In the genomic region with DNA sequence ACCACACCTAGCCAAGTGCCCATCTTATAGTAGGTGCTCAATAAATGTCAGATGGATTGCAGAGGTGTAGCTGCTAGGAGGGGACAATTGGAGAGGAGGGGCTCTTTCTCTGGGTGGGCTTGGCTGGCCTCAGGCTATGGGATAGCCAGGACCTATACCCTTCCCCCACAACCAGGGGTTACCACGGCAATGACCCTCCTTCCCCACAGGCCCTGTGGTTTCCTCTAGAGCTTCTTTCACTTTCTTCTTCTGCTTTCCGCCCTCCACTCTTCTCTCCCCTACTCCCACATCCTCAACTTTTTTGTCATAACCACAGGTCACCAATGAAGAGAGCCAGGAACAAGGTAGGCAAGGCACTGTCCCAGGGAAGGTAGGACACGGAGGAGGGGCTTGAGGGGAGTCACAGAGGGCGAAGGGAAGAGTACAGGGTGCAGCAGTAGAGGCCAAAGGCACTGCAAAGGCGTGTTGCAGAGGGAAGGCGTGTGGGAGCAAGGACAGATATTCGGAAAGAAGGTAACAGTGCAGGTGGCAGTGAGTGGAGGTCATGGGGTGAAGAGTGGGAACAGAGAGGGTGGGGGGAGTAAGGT, we compare ENCODE assay signal across 9 cellular contexts. TPM values are rescaled to one million over a fixed set of nuclear protein-coding genes. Genes with fewer than 3 reads are reported as not detected.
A peak's percentile ranks its signal among the peaks of the same experiment; 100 is the strongest.
DNase-seq lines count a peak whose midpoint lies in the region; ATAC-seq and TF ChIP-seq lines count a peak whose summit lies in the region.
"Had no signal": no experiment of that assay in that cellular context is flagged by ENCODE, and none has a peak within 500 bp of the region (broad histone marks: within the 10 kb centered on the region; RNA-seq: fewer than 3 reads in every experiment).

No MANE protein-coding gene starts in this region.

- no peaks in the 10 kb centered on the region for H3K27me3 ChIP-seq in A673 (replicated peaks; ENCODE audit: insufficient read depth, low read depth, low read length, poor library complexity)

- no peaks in the 10 kb centered on the region for H3K4me1 ChIP-seq in A673 (ENCODE audit: insufficient read depth, low read length, poor library complexity, severe bottlenecking)

- no peaks in the 10 kb centered on the region for H3K27me3 Mint-ChIP-seq in activated CD8-positive, alpha-beta memory T cell treated with anti-CD3 and anti-CD28 coated beads, Interleukin-2, amount 10 ng/mL, durations not matched to agents 7 days and 5 days
- no peaks in the 10 kb centered on the region for H3K27me3 Mint-ChIP-seq in activated T-helper 1 cell treated with anti-CD3 and anti-CD28 coated beads, Interleukin-12 subunit alpha, Interleukin-12 subunit beta, Interleukin-2, Interleukin-4 antibody, amounts not matched to agents 30 ng/mL and 10 ng/mL and 1 ng/mL, durations not matched to agents 14 hours and 24 hours and 36 hours (ENCODE audit: insufficient read depth)
- no peaks in the 10 kb centered on the region for H3K27me3 Mint-ChIP-seq in stimulated activated naive CD8-positive, alpha-beta T cell treated with anti-CD3 and anti-CD28 coated beads, Interleukin-15, amount 100 ng/mL, for 72 hours

- POLR2A ChIA-PET in A673 (lab: Charles Lee; ENCODE audit: low non-redundant PET), result no interaction called here

- no TSS peak for BruUV-seq in A673 (replicated peaks; lab: Mats Ljungman, UMichigan)

- no peaks in the 10 kb centered on the region for H3K9me3 Mint-ChIP-seq in activated CD8-positive, alpha-beta memory T cell treated with anti-CD3 and anti-CD28 coated beads, Interleukin-2, amount 10 ng/mL, durations not matched to agents 7 days and 5 days (ENCODE audit: low read depth)
- H3K9me3 Mint-ChIP-seq in activated T-helper 1 cell treated with anti-CD3 and anti-CD28 coated beads, Interleukin-12 subunit alpha, Interleukin-12 subunit beta, Interleukin-2, Interleukin-4 antibody, amounts not matched to agents 30 ng/mL and 10 ng/mL and 1 ng/mL, durations not matched to agents 14 hours and 24 hours and 36 hours, result no peaks in the 10 kb centered on the region
- no peaks in the 10 kb centered on the region for H3K9me3 Mint-ChIP-seq in stimulated activated naive CD8-positive, alpha-beta T cell treated with anti-CD3 and anti-CD28 coated beads, Interleukin-15, amount 100 ng/mL, for 72 hours

- no peak for TF ChIP-seq CTCF in A673 (conservative IDR thresholded peaks at IDR 0.05; ENCODE audit: low read depth, low read length)

- peaks cover 48% of the 10 kb centered on the region for H3K36me3 Mint-ChIP-seq in activated CD8-positive, alpha-beta memory T cell treated with anti-CD3 and anti-CD28 coated beads, Interleukin-2, amount 10 ng/mL, durations not matched to agents 7 days and 5 days
- H3K36me3 Mint-ChIP-seq in activated T-helper 1 cell treated with anti-CD3 and anti-CD28 coated beads, Interleukin-12 subunit alpha, Interleukin-12 subunit beta, Interleukin-2, Interleukin-4 antibody, amounts not matched to agents 30 ng/mL and 10 ng/mL and 1 ng/mL, durations not matched to agents 14 hours and 24 hours and 36 hours (ENCODE audit: low read depth), result peaks cover 37% of the 10 kb centered on the region

- H3K27ac Mint-ChIP-seq in activated CD8-positive, alpha-beta memory T cell treated with anti-CD3 and anti-CD28 coated beads, Interleukin-2, amount 10 ng/mL, durations not matched to agents 7 days and 5 days, result peak overlapping the region; percentile 89
- peak overlapping the region; percentile 92 for H3K27ac Mint-ChIP-seq in activated T-helper 1 cell treated with anti-CD3 and anti-CD28 coated beads, Interleukin-12 subunit alpha, Interleukin-12 subunit beta, Interleukin-2, Interleukin-4 antibody, amounts not matched to agents 30 ng/mL and 10 ng/mL and 1 ng/mL, durations not matched to agents 14 hours and 24 hours and 36 hours
- H3K27ac Mint-ChIP-seq in stimulated activated naive CD8-positive, alpha-beta T cell treated with anti-CD3 and anti-CD28 coated beads, Interleukin-15, amount 100 ng/mL, for 72 hours, result peak overlapping the region; percentile 22 to 63

- no peak overlapping the region for H3K27ac ChIP-seq in A673 (ENCODE audit: low read depth, low read length, poor library complexity, severe bottlenecking)

- peaks cover 14% of the 10 kb centered on the region for H3K36me3 ChIP-seq in A673 (ENCODE audit: insufficient read depth, low read length, poor library complexity, severe bottlenecking)

- peaks cover 64% of the 10 kb centered on the region for H3K4me1 Mint-ChIP-seq in activated CD8-positive, alpha-beta memory T cell treated with anti-CD3 and anti-CD28 coated beads, Interleukin-2, amount 10 ng/mL, durations not matched to agents 7 days and 5 days
- H3K4me1 Mint-ChIP-seq in activated T-helper 1 cell treated with anti-CD3 and anti-CD28 coated beads, Interleukin-12 subunit alpha, Interleukin-12 subunit beta, Interleukin-2, Interleukin-4 antibody, amounts not matched to agents 30 ng/mL and 10 ng/mL and 1 ng/mL, durations not matched to agents 14 hours and 24 hours and 36 hours (ENCODE audit: low read depth), result peaks cover 71% of the 10 kb centered on the region
- peaks cover 89% of the 10 kb centered on the region for H3K4me1 Mint-ChIP-seq in stimulated activated naive CD8-positive, alpha-beta T cell treated with anti-CD3 and anti-CD28 coated beads, Interleukin-15, amount 100 ng/mL, for 72 hours

- peak; percentile 72 for DNase-seq in activated CD8-positive, alpha-beta memory T cell treated with anti-CD3 and anti-CD28 coated beads, Interleukin-2, amount 10 ng/mL, durations not matched to agents 7 days and 5 days
- DNase-seq in activated CD8-positive, alpha-beta memory T cell treated with anti-CD3 and anti-CD28 coated beads, Interleukin-2, amount 50 U/mL, for 48 hours, result no peak
- peak; percentile 56 for DNase-seq in activated T-helper 1 cell treated with anti-CD3 and anti-CD28 coated beads, Interleukin-12 subunit alpha, Interleukin-12 subunit beta, Interleukin-2, Interleukin-4 antibody, amounts not matched to agents 30 ng/mL and 10 ng/mL and 1 ng/mL, durations not matched to agents 14 hours and 24 hours and 36 hours (ENCODE audit: low spot score)
- no peak for DNase-seq in stimulated activated naive CD8-positive, alpha-beta T cell treated with anti-CD3 and anti-CD28 coated beads, Interleukin-15, amount 100 ng/mL, for 72 hours
- DNase-seq in NCI-H1930 (lab: John Stamatoyannopoulos, UW) (no peak), A673 (ENCODE audit: low spot score) (no peak)

- ATAC-seq in activated CD8-positive, alpha-beta memory T cell treated with anti-CD3 and anti-CD28 coated beads, Interleukin-2, amount 10 ng/mL, durations not matched to agents 7 days and 5 days, result peak; percentile 20
- ATAC-seq in HG03521 (IDR thresholded peaks at IDR 0.05; ENCODE audit: unreplicated experiment), result peak; percentile 33
- peak; percentile 27 for ATAC-seq in stimulated activated naive CD8-positive, alpha-beta T cell treated with anti-CD3 and anti-CD28 coated beads, Interleukin-15, amount 100 ng/mL, for 72 hours
- ATAC-seq in GM18858 (IDR thresholded peaks at IDR 0.05; ENCODE audit: unreplicated experiment), result no peak

- H3K4me3 ChIP-seq in A673 (ENCODE audit: low read depth, low read length, poor library complexity, severe bottlenecking), result no peak overlapping the region

- no peaks in the 10 kb centered on the region for H3K9me3 ChIP-seq in A673 (ENCODE audit: low read depth, low read length, poor library complexity, severe bottlenecking)

- intact Hi-C loops in activated T-helper 1 cell treated with anti-CD3 and anti-CD28 coated beads, Interleukin-12 subunit alpha, Interleukin-12 subunit beta, Interleukin-2, Interleukin-4 antibody, amounts not matched to agents 30 ng/mL and 10 ng/mL and 1 ng/mL, durations not matched to agents 14 hours and 24 hours and 36 hours (cut with micrococcal nuclease), result loop anchor here (1.0 to 5.0 kb wide), 4 partner anchors 23 to 233 kb away; partner anchors contain the start of genes EIF4B, MYG1, PRR13 and RARG
- intact Hi-C loops in A673 (cut with micrococcal nuclease; ENCODE audit: unreplicated experiment), result no loop called here

- peak overlapping the region; percentile 78 for H3K4me3 Mint-ChIP-seq in activated CD8-positive, alpha-beta memory T cell treated with anti-CD3 and anti-CD28 coated beads, Interleukin-2, amount 10 ng/mL, durations not matched to agents 7 days and 5 days
- H3K4me3 Mint-ChIP-seq in activated T-helper 1 cell treated with anti-CD3 and anti-CD28 coated beads, Interleukin-12 subunit alpha, Interleukin-12 subunit beta, Interleukin-2, Interleukin-4 antibody, amounts not matched to agents 30 ng/mL and 10 ng/mL and 1 ng/mL, durations not matched to agents 14 hours and 24 hours and 36 hours, result peak overlapping the region; percentile 77
- peak overlapping the region; percentile 77 to 85 for H3K4me3 Mint-ChIP-seq in stimulated activated naive CD8-positive, alpha-beta T cell treated with anti-CD3 and anti-CD28 coated beads, Interleukin-15, amount 100 ng/mL, for 72 hours

- CTCF ChIA-PET in activated CD8-positive, alpha-beta memory T cell treated with anti-CD3 and anti-CD28 coated beads, Interleukin-2, amount 10 ng/mL, durations not matched to agents 7 days and 5 days (lab: Charles Lee), result interaction anchor here (0.8 to 19.8 kb wide), 16 partner anchors 9 to 113 kb away, joined by 3 to 294 read pairs (median 10); partner anchors contain the start of genes AAAS, CSAD, ESPL1 and PFDN5
- CTCF ChIA-PET in A673 (lab: Charles Lee), result no interaction called here

RNA-seq across cellular contexts. Expression of gene ITGB7, which starts 1.9 kb away (rescaled TPM):
- 100 to 1,000 TPM; 567 to 729 TPM for total RNA-seq in activated CD8-positive, alpha-beta memory T cell treated with anti-CD3 and anti-CD28 coated beads, Interleukin-2, amount 10 ng/mL, durations not matched to agents 7 days and 5 days
- 258 and 266 TPM in 2 replicates for total RNA-seq in activated T-helper 1 cell treated with anti-CD3 and anti-CD28 coated beads, Interleukin-12 subunit alpha, Interleukin-12 subunit beta, Interleukin-2, Interleukin-4 antibody, amounts not matched to agents 30 ng/mL and 10 ng/mL and 1 ng/mL, durations not matched to agents 14 hours and 24 hours and 36 hours
- 0.43 TPM in 1 of 2 replicates, not detected in the other for total RNA-seq in A673 (2021)
- total RNA-seq: HT1080 had no signal

RNA-seq across cellular contexts. Expression of gene RARG, which starts 23.0 kb away (rescaled TPM):
- 10 to 100 TPM; 29.4 to 38.8 TPM for total RNA-seq in activated CD8-positive, alpha-beta memory T cell treated with anti-CD3 and anti-CD28 coated beads, Interleukin-2, amount 10 ng/mL, durations not matched to agents 7 days and 5 days
- total RNA-seq in activated T-helper 1 cell treated with anti-CD3 and anti-CD28 coated beads, Interleukin-12 subunit alpha, Interleukin-12 subunit beta, Interleukin-2, Interleukin-4 antibody, amounts not matched to agents 30 ng/mL and 10 ng/mL and 1 ng/mL, durations not matched to agents 14 hours and 24 hours and 36 hours, result 58.6 and 61.6 TPM in 2 replicates
- total RNA-seq in A673 (2021), result 14.0 and 20.3 TPM in 2 replicates

RNA-seq across cellular contexts. Expression of gene CSAD, which starts 28.2 kb away (rescaled TPM):
- total RNA-seq in activated CD8-positive, alpha-beta memory T cell treated with anti-CD3 and anti-CD28 coated beads, Interleukin-2, amount 10 ng/mL, durations not matched to agents 7 days and 5 days, result 10 to 100 TPM; 19.6 to 28.1 TPM
- total RNA-seq in activated T-helper 1 cell treated with anti-CD3 and anti-CD28 coated beads, Interleukin-12 subunit alpha, Interleukin-12 subunit beta, Interleukin-2, Interleukin-4 antibody, amounts not matched to agents 30 ng/mL and 10 ng/mL and 1 ng/mL, durations not matched to agents 14 hours and 24 hours and 36 hours, result 21.7 and 22.6 TPM in 2 replicates
- 32.3 and 37.5 TPM in 2 replicates for total RNA-seq in A673 (2021)

RNA-seq across cellular contexts. Expression of gene ZNF740, which starts 28.4 kb away (rescaled TPM):
- total RNA-seq in activated CD8-positive, alpha-beta memory T cell treated with anti-CD3 and anti-CD28 coated beads, Interleukin-2, amount 10 ng/mL, durations not matched to agents 7 days and 5 days, result 10 to 100 TPM; 35.8 to 47.0 TPM
- 48.1 and 52.8 TPM in 2 replicates for total RNA-seq in activated T-helper 1 cell treated with anti-CD3 and anti-CD28 coated beads, Interleukin-12 subunit alpha, Interleukin-12 subunit beta, Interleukin-2, Interleukin-4 antibody, amounts not matched to agents 30 ng/mL and 10 ng/mL and 1 ng/mL, durations not matched to agents 14 hours and 24 hours and 36 hours
- 48.6 and 50.3 TPM in 2 replicates for total RNA-seq in A673 (2021)

RNA-seq across cellular contexts. Expression of gene ESPL1, which starts 59.1 kb away (rescaled TPM):
- total RNA-seq in activated CD8-positive, alpha-beta memory T cell treated with anti-CD3 and anti-CD28 coated beads, Interleukin-2, amount 10 ng/mL, durations not matched to agents 7 days and 5 days, result 100 to 1,000 TPM in 1 of 2 experiments, 10 to 100 TPM in 1; 99.0 to 137 TPM
- total RNA-seq in activated T-helper 1 cell treated with anti-CD3 and anti-CD28 coated beads, Interleukin-12 subunit alpha, Interleukin-12 subunit beta, Interleukin-2, Interleukin-4 antibody, amounts not matched to agents 30 ng/mL and 10 ng/mL and 1 ng/mL, durations not matched to agents 14 hours and 24 hours and 36 hours, result 61.2 and 68.4 TPM in 2 replicates
- 99.1 and 105 TPM in 2 replicates for total RNA-seq in A673 (2021)

Comparison
In these comparisons a context has a peak if more than half of its experiments do, and no peak if none do; other contexts are left out.
1. DNase-seq: peak in activated CD8-positive, alpha-beta memory T cell treated with anti-CD3 and anti-CD28 coated beads, Interleukin-2, amount 10 ng/mL, durations not matched to agents 7 days and 5 days (single experiment) and activated T-helper 1 cell treated with anti-CD3 and anti-CD28 coated beads, Interleukin-12 subunit alpha, Interleukin-12 subunit beta, Interleukin-2, Interleukin-4 antibody, amounts not matched to agents 30 ng/mL and 10 ng/mL and 1 ng/mL, durations not matched to agents 14 hours and 24 hours and 36 hours (single experiment); none in activated CD8-positive, alpha-beta memory T cell treated with anti-CD3 and anti-CD28 coated beads, Interleukin-2, amount 50 U/mL, for 48 hours (single experiment), stimulated activated naive CD8-positive, alpha-beta T cell treated with anti-CD3 and anti-CD28 coated beads, Interleukin-15, amount 100 ng/mL, for 72 hours (0 of 2), NCI-H1930 (0 of 2) and A673 (single experiment).
2. RNA of gene ITGB7, which starts 1.9 kb away (total RNA-seq): 567 to 729 TPM in activated CD8-positive, alpha-beta memory T cell treated with anti-CD3 and anti-CD28 coated beads, Interleukin-2, amount 10 ng/mL, durations not matched to agents 7 days and 5 days and 258 to 266 TPM in activated T-helper 1 cell treated with anti-CD3 and anti-CD28 coated beads, Interleukin-12 subunit alpha, Interleukin-12 subunit beta, Interleukin-2, Interleukin-4 antibody, amounts not matched to agents 30 ng/mL and 10 ng/mL and 1 ng/mL, durations not matched to agents 14 hours and 24 hours and 36 hours; 0.43 TPM in A673; every median in the first group is over 100 times any median in the second.
3. Peak in every context shown above with its lines, with median percentiles within 50 percentile points of each other: H3K27ac Mint-ChIP-seq and H3K4me3 Mint-ChIP-seq.